ENCODE assay signal across 24 cellular contexts in genomic region chr15:71215126-71215894, GRCh38.
"Had no signal": no experiment of that assay in that cellular context is flagged by ENCODE, and none has a peak within 500 bp of the region (broad histone marks: within the 10 kb centered on the region; RNA-seq: fewer than 3 reads in every experiment).

No MANE protein-coding gene starts in this region.

- H3K9me3 ChIP-seq: lower lobe of right lung, mucosa of descending colon, right lobe of liver, upper lobe of left lung, vagina had no signal

- DNase-seq: activated CD4-positive, alpha-beta T cell treated with anti-CD3 and anti-CD28 coated beads for 1 hour; activated CD4-positive, alpha-beta T cell treated with anti-CD3 and anti-CD28 coated beads, Interleukin-2, amount 10 ng/mL, durations not matched to agents 7 days and 5 days; activated CD8-positive, alpha-beta T cell treated with anti-CD3 and anti-CD28 coated beads for 36 hours; activated naive CD4-positive, alpha-beta T cell; activated T-cell treated with anti-CD3 and anti-CD28 coated beads, Interleukin-2, amount 50 U/mL, for 48 hours; effector CD8-positive, alpha-beta T cell; erythroblast; head of caudate nucleus; hippocampal formation; immature natural killer cell; lower lobe of right lung; mucosa of descending colon; right lobe of liver; stimulated activated CD4-positive, alpha-beta T cell treated with anti-CD3 and anti-CD28 coated beads, Interleukin-4, amount 100 ng/mL, for 1 hour; T-helper 17 cell; T1000 had no signal

- H3K9me3 Mint-ChIP-seq: activated CD4-positive, alpha-beta T cell treated with anti-CD3 and anti-CD28 coated beads, Interleukin-2, amount 10 ng/mL, durations not matched to agents 7 days and 5 days; activated CD8-positive, alpha-beta T cell treated with anti-CD3 and anti-CD28 coated beads for 36 hours; activated naive CD4-positive, alpha-beta T cell treated with anti-CD3 and anti-CD28 coated beads, Interleukin-2, amount 50 U/mL, for 72 hours; central memory CD8-positive, alpha-beta T cell; immature natural killer cell; natural killer cell treated with Interleukin-12 subunit alpha and Interleukin-12 subunit beta and Interleukin-15 and Interleukin-18, amount 100 ng/mL, for 72 hours had no signal

- H3K27ac Mint-ChIP-seq: activated CD4-positive, alpha-beta T cell treated with anti-CD3 and anti-CD28 coated beads, Interleukin-2, amount 10 ng/mL, durations not matched to agents 7 days and 5 days; activated CD8-positive, alpha-beta T cell treated with anti-CD3 and anti-CD28 coated beads for 36 hours; activated naive CD4-positive, alpha-beta T cell treated with anti-CD3 and anti-CD28 coated beads, Interleukin-2, amount 50 U/mL, for 72 hours; immature natural killer cell; natural killer cell treated with Interleukin-12 subunit alpha and Interleukin-12 subunit beta and Interleukin-15 and Interleukin-18, amount 100 ng/mL, for 72 hours; stimulated activated naive CD8-positive, alpha-beta T cell treated with anti-CD3 and anti-CD28 coated beads, Interleukin-15, Interleukin-2, amounts not matched to agents 100 ng/mL and 50 ng/mL, for 24 hours; T-helper 17 cell had no signal

- H3K9ac ChIP-seq: parathyroid adenoma had no signal

- H3K27me3 ChIP-seq: right lobe of liver, upper lobe of left lung, vagina had no signal

- H3K36me3 ChIP-seq: lower lobe of right lung, right lobe of liver, upper lobe of left lung, vagina had no signal

- H3K27ac ChIP-seq: lower lobe of right lung, parathyroid adenoma, right lobe of liver, upper lobe of left lung, vagina had no signal

- H3K4me3 Mint-ChIP-seq: activated CD4-positive, alpha-beta T cell treated with anti-CD3 and anti-CD28 coated beads, Interleukin-2, amount 10 ng/mL, durations not matched to agents 7 days and 5 days; activated CD8-positive, alpha-beta T cell treated with anti-CD3 and anti-CD28 coated beads for 36 hours; central memory CD8-positive, alpha-beta T cell; immature natural killer cell; natural killer cell treated with Interleukin-12 subunit alpha and Interleukin-12 subunit beta and Interleukin-15 and Interleukin-18, amount 100 ng/mL, for 72 hours; stimulated activated naive CD8-positive, alpha-beta T cell treated with anti-CD3 and anti-CD28 coated beads, Interleukin-15, Interleukin-2, amounts not matched to agents 100 ng/mL and 50 ng/mL, for 24 hours; T-helper 17 cell had no signal

- ATAC-seq: activated CD8-positive, alpha-beta T cell treated with anti-CD3 and anti-CD28 coated beads for 36 hours; activated naive CD4-positive, alpha-beta T cell treated with anti-CD3 and anti-CD28 coated beads, Interleukin-2, amount 50 U/mL, for 72 hours; left lobe of liver; lower lobe of right lung; mucosa of descending colon; right lobe of liver; T-helper 17 cell had no signal

- H3K36me3 Mint-ChIP-seq: immature natural killer cell; natural killer cell treated with Interleukin-12 subunit alpha and Interleukin-12 subunit beta and Interleukin-15 and Interleukin-18, amount 100 ng/mL, for 72 hours had no signal

- H3K4me1 ChIP-seq: parathyroid adenoma had no signal

- H3K4me1 Mint-ChIP-seq: activated CD4-positive, alpha-beta T cell treated with anti-CD3 and anti-CD28 coated beads, Interleukin-2, amount 10 ng/mL, durations not matched to agents 7 days and 5 days; central memory CD8-positive, alpha-beta T cell; immature natural killer cell; T-helper 17 cell had no signal

- H3K4me3 ChIP-seq: lower lobe of right lung, mucosa of descending colon, right lobe of liver, upper lobe of left lung, vagina had no signal
